In the genomic region with DNA sequence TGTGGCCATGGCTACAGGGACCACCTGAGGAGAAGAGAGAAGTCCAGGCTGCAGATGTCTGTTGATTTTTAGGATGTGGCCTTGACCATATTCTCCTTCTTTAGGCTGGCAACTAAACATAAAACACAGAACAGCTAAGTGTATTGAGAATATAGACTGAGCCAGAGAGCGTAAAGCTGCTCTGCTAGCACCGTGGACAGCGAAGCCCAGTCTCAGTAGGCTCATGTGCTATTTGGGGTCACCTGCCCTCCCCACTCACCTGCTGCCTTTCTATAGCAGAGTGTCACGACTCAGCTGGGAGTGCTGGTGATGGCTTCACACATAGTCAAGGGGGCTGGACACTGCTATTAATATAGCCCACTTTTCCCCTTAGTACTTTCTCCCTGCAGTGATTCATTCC, we compare ENCODE assay signal across 2 cellular contexts.
TF ChIP-seq lines count a peak whose summit lies in the region.

No MANE protein-coding gene starts in this region.

TF ChIP-seq in HCT116, 20 proteins besides CTCF, POLR2A, EP300 and RAD21:
- peak; percentile 32 for TF ChIP-seq REST (IDR thresholded peaks at IDR 0.05; ENCODE audit: low read depth)
- no peak for TF ChIP-seq SRF (IDR thresholded peaks at IDR 0.05; ENCODE audit: low read depth)
- TF ChIP-seq JUND (IDR thresholded peaks at IDR 0.05), result no peak

TF ChIP-seq in GM12878, 131 proteins besides CTCF, POLR2A, EP300 and RAD21:
- TF ChIP-seq REST (IDR thresholded peaks at IDR 0.05; ENCODE audit: low read depth, low read length) (peak; percentile 63; the same call in 1 of the 2 replicates), YBX1 (IDR thresholded peaks at IDR 0.05) (no peak)
